In the genomic region with DNA sequence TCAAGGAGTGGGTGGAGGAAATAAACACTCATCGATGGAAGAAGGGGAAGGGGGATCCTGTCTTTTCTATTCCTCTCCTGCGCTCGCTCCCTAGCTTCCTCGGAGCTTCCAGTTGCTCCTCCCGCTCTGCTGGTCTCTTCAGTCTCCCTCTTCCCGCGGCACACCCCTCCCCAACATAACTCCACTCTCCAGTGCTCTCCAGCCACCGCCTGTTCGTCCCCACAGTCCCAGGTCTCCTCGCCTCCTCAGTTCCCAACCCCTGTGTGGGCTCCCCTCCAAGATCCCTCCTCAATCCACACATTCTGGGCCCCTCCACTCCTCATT, we compare ENCODE assay signal across 8 cellular contexts.
DNase-seq lines count a peak whose midpoint lies in the region; ATAC-seq and TF ChIP-seq lines count a peak whose summit lies in the region.

No MANE protein-coding gene starts in this region.

- H2AFZ ChIP-seq in OCI-LY1 (ENCODE audit: low read length), result no peak overlapping the region

- peak overlapping the region; percentile 52 for H3K4me2 ChIP-seq in OCI-LY1 (ENCODE audit: low read length)

- peak; percentile 1 for DNase-seq in stimulated activated CD8-positive, alpha-beta memory T cell treated with anti-CD3 and anti-CD28 coated beads, Interleukin-12 subunit alpha, Interleukin-12 subunit beta, amount 100 ng/mL, for 4 hours (ENCODE audit: low read depth)
- no peak for DNase-seq in stimulated activated CD8-positive, alpha-beta memory T cell treated with anti-CD3 and anti-CD28 coated beads, Interleukin-4, amount 100 ng/mL, for 48 hours
- DNase-seq in effector memory CD8-positive, alpha-beta T cell, result no peak
- DNase-seq in OCI-M1 (lab: John Stamatoyannopoulos, UW), result no peak

- H3K27me3 ChIP-seq in OCI-LY1 (ENCODE audit: insufficient read depth, low read length), result no peaks in the 10 kb centered on the region
- no peaks in the 10 kb centered on the region for H3K27me3 ChIP-seq in muscle layer of colon (ENCODE audit: control insufficient read depth in 1 of 2, insufficient read depth in 2 of 2, low read length in 2 of 2)

- ATAC-seq in effector memory CD8-positive, alpha-beta T cell (replicated peaks), result no peak
- ATAC-seq in HG02610 (IDR thresholded peaks at IDR 0.05; ENCODE audit: unreplicated experiment) (no peak), HG02970 (IDR thresholded peaks at IDR 0.05; ENCODE audit: low FRiP score, unreplicated experiment) (no peak)

- H3K4me3 ChIP-seq in OCI-LY1 (ENCODE audit: low read depth, low read length, poor library complexity, severe bottlenecking) (peak overlapping the region; percentile 76), muscle layer of colon (ENCODE audit: low read depth in 1 of 2, low read length in 2 of 2) (peak overlapping the region; percentile 66 to 98)

- H3K4me1 ChIP-seq in OCI-LY1 (ENCODE audit: insufficient read depth, low read length, severe bottlenecking), result peaks cover 21% of the 10 kb centered on the region
- peaks cover 8% of the 10 kb centered on the region for H3K4me1 ChIP-seq in muscle layer of colon (ENCODE audit: insufficient read depth, low read length)

- no peak for TF ChIP-seq CTCF in OCI-LY1 (IDR thresholded peaks at IDR 0.05; ENCODE audit: low read length)

- H3K36me3 Mint-ChIP-seq in effector memory CD8-positive, alpha-beta T cell (ENCODE audit: insufficient read depth), result peaks cover 21% of the 10 kb centered on the region

- H3K79me2 ChIP-seq in OCI-LY1 (ENCODE audit: insufficient read depth, low read length), result no peaks in the 10 kb centered on the region

- no peaks in the 10 kb centered on the region for H3K9me3 Mint-ChIP-seq in effector memory CD8-positive, alpha-beta T cell

- peak overlapping the region; percentile 93 to 98 for H3K27ac Mint-ChIP-seq in effector memory CD8-positive, alpha-beta T cell

- peaks cover 0 to 6% of the 10 kb centered on the region in 2 donors for H3K27me3 Mint-ChIP-seq in effector memory CD8-positive, alpha-beta T cell

- peak overlapping the region; percentile 98 to 100 for H3K4me3 Mint-ChIP-seq in effector memory CD8-positive, alpha-beta T cell

- H3K36me3 ChIP-seq in OCI-LY1 (ENCODE audit: insufficient read depth, low read length) (peaks cover 9% of the 10 kb centered on the region), muscle layer of colon (ENCODE audit: insufficient read depth, low read length) (peaks cover 7% of the 10 kb centered on the region)

- H3K9me3 ChIP-seq in OCI-LY1 (ENCODE audit: low read length), result no peaks in the 10 kb centered on the region
- no peaks in the 10 kb centered on the region for H3K9me3 ChIP-seq in muscle layer of colon (ENCODE audit: low read length)

- H3K9ac ChIP-seq in OCI-LY1 (ENCODE audit: low read length) (peak overlapping the region; percentile 81), muscle layer of colon (ENCODE audit: low read length) (peak overlapping the region; percentile 96)

- H3K9me2 ChIP-seq in OCI-LY1 (ENCODE audit: low read depth, low read length), result no peaks in the 10 kb centered on the region

- H3K27ac ChIP-seq in OCI-LY1 (ENCODE audit: low read depth, low read length, poor library complexity, severe bottlenecking), result no peak overlapping the region
- peak overlapping the region; percentile 84 for H3K27ac ChIP-seq in muscle layer of colon (ENCODE audit: low read depth, low read length)

- H4K20me1 ChIP-seq in OCI-LY1 (ENCODE audit: insufficient read depth, low read length), result no peaks in the 10 kb centered on the region

- H3F3A ChIP-seq in OCI-LY1 (ENCODE audit: insufficient read depth, low read length), result no peaks in the 10 kb centered on the region

- H3K4me1 Mint-ChIP-seq in effector memory CD8-positive, alpha-beta T cell (ENCODE audit: low read depth in 2 of 2), result peaks cover 13 to 20% of the 10 kb centered on the region in 2 donors
